Comparison of ENCODE assay signal across 15 cellular contexts in the genomic region with DNA sequence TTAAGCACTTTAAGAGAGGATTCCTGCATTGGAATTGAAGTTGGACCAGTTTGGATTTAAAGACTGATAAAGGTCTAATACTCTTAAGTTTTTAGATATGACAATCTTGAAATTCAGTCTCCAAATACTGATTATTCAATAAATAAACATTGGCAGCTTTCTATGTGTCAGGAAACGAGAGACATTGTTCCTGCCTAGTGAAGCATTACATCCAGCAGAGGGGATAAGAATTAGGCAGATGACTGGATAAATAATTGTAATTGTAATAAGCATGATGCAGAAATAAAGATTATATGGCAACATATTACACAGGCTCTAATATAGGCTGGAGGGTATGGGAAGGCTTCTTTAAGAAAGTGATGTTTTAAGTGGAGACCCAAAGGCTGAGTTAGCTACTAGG.
DNase-seq lines count a peak whose midpoint lies in the region; TF ChIP-seq lines count a peak whose summit lies in the region.
"Had no signal": no experiment of that assay in that cellular context is flagged by ENCODE, and none has a peak within 500 bp of the region (broad histone marks: within the 10 kb centered on the region; RNA-seq: fewer than 3 reads in every experiment).

No MANE protein-coding gene starts in this region.

- H3K27me3 Mint-ChIP-seq in nephron progenitor cell (ENCODE audit: low read depth, poor library complexity), result peaks cover 4% of the 10 kb centered on the region
- H3K27me3 Mint-ChIP-seq: CD4-positive, alpha-beta memory T cell had no signal

- no peak for TF ChIP-seq EP300 in Ishikawa (IDR thresholded peaks at IDR 0.05; ENCODE audit: borderline replicate concordance)

- H3K9me3 Mint-ChIP-seq in nephron progenitor cell, result peaks cover 3% of the 10 kb centered on the region

- no peak for TF ChIP-seq CTCF in nephron progenitor cell (IDR thresholded peaks at IDR 0.05)
- no peak for TF ChIP-seq CTCF in GM10266 (IDR thresholded peaks at IDR 0.05; ENCODE audit: control insufficient read depth, insufficient read depth, low read depth, missing control alignments)

- DNase-seq in NCI-H146 (lab: John Stamatoyannopoulos, UW) (peak; percentile 25), kidney tubule cell (ENCODE audit: low spot score) (peak; percentile 43), nephron progenitor cell (no peak), GM10266 (ENCODE audit: extremely low spot score) (no peak), NCI-H2107 (lab: John Stamatoyannopoulos, UW) (no peak), Kasumi-1 (lab: John Stamatoyannopoulos, UW) (no peak)
- DNase-seq: C1 segment of cervical spinal cord; Caco-2; CD4-positive, alpha-beta memory T cell; DMS153; DND-41; GM23248; H7; HCEC 1CT had no signal

- no peaks in the 10 kb centered on the region for H3K36me3 Mint-ChIP-seq in nephron progenitor cell (ENCODE audit: low read depth)
- H3K36me3 Mint-ChIP-seq: CD4-positive, alpha-beta memory T cell had no signal

- H3K4me3 Mint-ChIP-seq in nephron progenitor cell, result no peak overlapping the region
- H3K4me3 Mint-ChIP-seq: CD4-positive, alpha-beta memory T cell had no signal

- H3K27ac Mint-ChIP-seq in nephron progenitor cell, result peak overlapping the region; percentile 8
- H3K27ac Mint-ChIP-seq: CD4-positive, alpha-beta memory T cell had no signal

- TF ChIP-seq RAD21 in Ishikawa (IDR thresholded peaks at IDR 0.05; ENCODE audit: low read depth), result no peak

- peaks cover 21% of the 10 kb centered on the region for H3K4me1 Mint-ChIP-seq in nephron progenitor cell
- H3K4me1 Mint-ChIP-seq: CD4-positive, alpha-beta memory T cell had no signal

TF ChIP-seq in Ishikawa, 13 proteins besides CTCF, POLR2A, EP300 and RAD21:
- TF ChIP-seq CEBPB (IDR thresholded peaks at IDR 0.05), result no peak
- TF ChIP-seq NFIC (IDR thresholded peaks at IDR 0.05), result peak; percentile 70; the same call in 1 of the 2 replicates

Comparison
In these comparisons a context has a peak if more than half of its experiments do, and no peak if none do; other contexts are left out.
1. DNase-seq: peak in NCI-H146 (single experiment) and kidney tubule cell (single experiment); none in nephron progenitor cell (single experiment), GM10266 (single experiment), NCI-H2107 (single experiment) and Kasumi-1 (0 of 2).